In genomic region chr19:39951065-39951650, GRCh38 we compare ENCODE assay signal across 1 cellular context.
TF ChIP-seq lines count a peak whose summit lies in the region.

No MANE protein-coding gene starts in this region.

TF ChIP-seq in A549, 52 proteins besides CTCF, POLR2A, EP300 and RAD21:
- no peak for TF ChIP-seq ZC3H11A (IDR thresholded peaks at IDR 0.05)
